In genomic region chr10:50511512-50512213, GRCh38 we compare ENCODE assay signal across 1 cellular context.
A peak's percentile ranks its signal among the peaks of the same experiment; 100 is the strongest.
TF ChIP-seq lines count a peak whose summit lies in the region.

No MANE protein-coding gene starts in this region.

TF ChIP-seq in K562, 482 proteins besides CTCF, POLR2A, EP300 and RAD21 (continued from another document):
- TF ChIP-seq TEAD4 (IDR thresholded peaks at IDR 0.05; ENCODE audit: low read length) (peak; percentile 70; the same call in 1 of the 2 replicates), TEAD4 (CRISPR knock-in tag; IDR thresholded peaks at IDR 0.05; ENCODE audit: borderline replicate concordance) (no peak), BACH1 (tag; IDR thresholded peaks at IDR 0.05) (no peak), MNT (conservative IDR thresholded peaks at IDR 0.05) (peak in 1 of 2 experiments; percentile 26; a peak in 1 of 4 replicates), SMARCE1 (IDR thresholded peaks at IDR 0.05) (peak; percentile 97), ZBTB2 (IDR thresholded peaks at IDR 0.05) (no peak), NELFE (IDR thresholded peaks at IDR 0.05; ENCODE audit: insufficient read depth, insufficient read length) (no peak), JUND (IDR thresholded peaks at IDR 0.05; ENCODE audit: borderline replicate concordance, low read depth, low read length) (peak; percentile 77), JUND (tag; IDR thresholded peaks at IDR 0.05; ENCODE audit: borderline replicate concordance, low read depth, low read length) (peak; percentile 87; the same call in 2 of the 3 replicates), ZEB2 (IDR thresholded peaks at IDR 0.05) (0 out of 2 replicates have a peak, but pooled peaks have one; percentile 63), CCNT2 (IDR thresholded peaks at IDR 0.05; ENCODE audit: borderline replicate concordance, extremely low read depth, insufficient read length, low read depth, low read length) (peak; percentile 17), RCOR1 (IDR thresholded peaks at IDR 0.05; ENCODE audit: borderline replicate concordance in 1 of 2, low read depth in 2 of 2, low read length in 2 of 2) (0 out of 4 replicates have a peak, but pooled peaks of 1 of the 2 experiments have one; percentile 60), DPF2 (IDR thresholded peaks at IDR 0.05) (peak; percentile 91), CTBP1 (IDR thresholded peaks at IDR 0.05; ENCODE audit: borderline replicate concordance) (peak; percentile 31; the same call in 1 of the 2 replicates), ATF3 (IDR thresholded peaks at IDR 0.05) (peak; percentile 89), ATF3 (CRISPR knock-in tag; conservative IDR thresholded peaks at IDR 0.05) (no peak), SMARCC2 (IDR thresholded peaks at IDR 0.05; ENCODE audit: low read depth) (peak; percentile 87), ZNF395 (CRISPR knock-in tag; IDR thresholded peaks at IDR 0.05) (peak; percentile 55; the same call in 1 of the 2 replicates), MGA (IDR thresholded peaks at IDR 0.05) (no peak), EP400 (IDR thresholded peaks at IDR 0.05) (no peak), HDAC2 (IDR thresholded peaks at IDR 0.05) (peak; percentile 57; the same call in 1 of the 2 replicates), NCOR1 (IDR thresholded peaks at IDR 0.05) (0 out of 2 replicates have a peak, but pooled peaks have one; percentile 19), ARID1B (IDR thresholded peaks at IDR 0.05) (peak; percentile 89), ZKSCAN1 (IDR thresholded peaks at IDR 0.05; ENCODE audit: low read depth, low read length) (peak; percentile 67; the same call in 1 of the 2 replicates), SMARCA4 (IDR thresholded peaks at IDR 0.05) (peak; percentile 91), PKNOX1 (IDR thresholded peaks at IDR 0.05) (peak; percentile 62)
